In the genomic region with DNA sequence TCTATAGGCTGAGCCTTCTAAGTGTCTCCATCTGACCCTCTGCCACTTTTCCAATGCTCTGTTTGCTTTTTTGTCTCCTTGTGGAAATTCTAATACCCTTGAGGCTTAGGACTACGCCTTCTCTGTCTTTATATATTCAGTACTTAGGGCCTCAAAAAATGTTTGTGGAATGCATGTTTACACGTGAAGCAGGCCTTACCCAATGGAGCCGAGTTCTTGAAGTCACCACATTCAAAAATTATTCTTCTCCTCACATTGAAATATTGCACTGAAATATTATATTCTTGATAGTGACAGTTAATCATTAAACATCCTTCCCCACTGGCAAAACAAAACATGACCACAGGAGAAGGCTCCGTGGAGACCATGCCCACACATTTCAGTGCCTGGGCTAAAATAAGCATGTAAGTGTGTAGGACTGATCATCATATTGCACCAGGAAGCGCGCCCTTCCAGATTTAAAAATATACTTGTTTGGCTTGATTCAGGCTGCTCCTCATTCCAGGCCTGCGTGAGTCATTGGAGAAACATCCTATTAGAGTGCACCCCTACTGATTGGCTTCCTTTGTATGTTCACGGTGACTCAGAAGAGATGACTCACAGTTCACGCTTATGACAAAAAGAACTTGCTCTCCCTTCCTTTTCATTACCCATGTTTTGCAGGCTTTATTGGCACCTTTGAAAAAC, we compare ENCODE assay signal across 1 cellular context.
A peak's percentile ranks its signal among the peaks of the same experiment; 100 is the strongest.
TF ChIP-seq lines count a peak whose summit lies in the region.

No MANE protein-coding gene starts in this region.

TF ChIP-seq in HepG2, 621 proteins besides CTCF, POLR2A, EP300 and RAD21 (continued from another document and continues in another):
- TF ChIP-seq, protein P1, sequence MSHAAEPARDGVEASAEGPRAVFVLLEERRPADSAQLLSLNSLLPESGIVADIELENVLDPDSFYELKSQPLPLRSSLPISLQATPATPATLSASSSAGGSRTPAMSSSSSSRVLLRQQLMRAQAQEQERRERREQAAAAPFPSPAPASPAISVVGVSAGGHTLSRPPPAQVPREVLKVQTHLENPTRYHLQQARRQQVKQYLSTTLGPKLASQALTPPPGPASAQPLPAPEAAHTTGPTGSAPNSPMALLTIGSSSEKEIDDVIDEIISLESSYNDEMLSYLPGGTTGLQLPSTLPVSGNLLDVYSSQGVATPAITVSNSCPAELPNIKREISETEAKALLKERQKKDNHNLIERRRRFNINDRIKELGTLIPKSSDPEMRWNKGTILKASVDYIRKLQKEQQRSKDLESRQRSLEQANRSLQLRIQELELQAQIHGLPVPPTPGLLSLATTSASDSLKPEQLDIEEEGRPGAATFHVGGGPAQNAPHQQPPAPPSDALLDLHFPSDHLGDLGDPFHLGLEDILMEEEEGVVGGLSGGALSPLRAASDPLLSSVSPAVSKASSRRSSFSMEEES (CRISPR knock-in tag; IDR thresholded peaks at IDR 0.05), result 0 out of 2 replicates have a peak, but pooled peaks have one; percentile 21
- TF ChIP-seq KAT8 (CRISPR knock-in tag; IDR thresholded peaks at IDR 0.05) (peak; percentile 55; the same call in 1 of the 2 replicates), MAZ (IDR thresholded peaks at IDR 0.05; ENCODE audit: borderline replicate concordance, low read depth, low read length) (no peak), MAZ (CRISPR knock-in tag; IDR thresholded peaks at IDR 0.05; ENCODE audit: low read depth) (no peak), EED (CRISPR knock-in tag; IDR thresholded peaks at IDR 0.05) (no peak), KDM2A (CRISPR knock-in tag; IDR thresholded peaks at IDR 0.05; ENCODE audit: borderline replicate concordance, low read depth) (no peak), MAFF (IDR thresholded peaks at IDR 0.05; ENCODE audit: low read depth, low read length) (no peak), ZFAT (CRISPR knock-in tag; conservative IDR thresholded peaks at IDR 0.05) (no peak), CCDC6 (CRISPR knock-in tag; IDR thresholded peaks at IDR 0.05) (no peak), ZNF724P (CRISPR knock-in tag; IDR thresholded peaks at IDR 0.05; ENCODE audit: borderline replicate concordance) (no peak), ZNF75D (CRISPR knock-in tag; IDR thresholded peaks at IDR 0.05; ENCODE audit: borderline replicate concordance) (no peak), ZNF7 (CRISPR knock-in tag; IDR thresholded peaks at IDR 0.05) (no peak), REPIN1 (CRISPR knock-in tag; IDR thresholded peaks at IDR 0.05; ENCODE audit: borderline replicate concordance, low read depth) (no peak), NR1H2 (CRISPR knock-in tag; IDR thresholded peaks at IDR 0.05; ENCODE audit: borderline replicate concordance, low read depth) (no peak), ELF4 (CRISPR knock-in tag; IDR thresholded peaks at IDR 0.05; ENCODE audit: borderline replicate concordance) (no peak), NR2F2 (IDR thresholded peaks at IDR 0.05; ENCODE audit: borderline replicate concordance, low read depth) (no peak), ZNF317 (CRISPR knock-in tag; IDR thresholded peaks at IDR 0.05) (no peak; the same call in 1 of the 2 replicates), KLF13 (CRISPR knock-in tag; IDR thresholded peaks at IDR 0.05) (no peak), ZNF225 (CRISPR knock-in tag; IDR thresholded peaks at IDR 0.05) (no peak), ZNF766 (CRISPR knock-in tag; IDR thresholded peaks at IDR 0.05; ENCODE audit: borderline replicate concordance) (no peak), RBFOX2 (IDR thresholded peaks at IDR 0.05; ENCODE audit: low read depth, low read length) (no peak), DMAP1 (CRISPR knock-in tag; IDR thresholded peaks at IDR 0.05) (0 out of 2 replicates have a peak, but pooled peaks have one; percentile 33), AGO1 (IDR thresholded peaks at IDR 0.05; ENCODE audit: low read depth, low read length, poor library complexity, severe bottlenecking) (no peak), ONECUT2 (CRISPR knock-in tag; IDR thresholded peaks at IDR 0.05) (no peak), NFIB (CRISPR knock-in tag; IDR thresholded peaks at IDR 0.05; ENCODE audit: borderline replicate concordance) (no peak), GLI4 (CRISPR knock-in tag; IDR thresholded peaks at IDR 0.05; ENCODE audit: borderline replicate concordance) (no peak), SMYD3 (CRISPR knock-in tag; IDR thresholded peaks at IDR 0.05) (no peak), KAT7 (CRISPR knock-in tag; IDR thresholded peaks at IDR 0.05; ENCODE audit: borderline replicate concordance) (no peak), HDAC2 (CRISPR knock-in tag; IDR thresholded peaks at IDR 0.05) (peak; percentile 41; the same call in 1 of the 2 replicates), SP4 (CRISPR knock-in tag; IDR thresholded peaks at IDR 0.05) (no peak), HNRNPK (IDR thresholded peaks at IDR 0.05; ENCODE audit: low read depth, low read length, poor library complexity, severe bottlenecking) (no peak), IRX3 (CRISPR knock-in tag; IDR thresholded peaks at IDR 0.05; ENCODE audit: borderline replicate concordance, low read depth) (no peak), ZNF143 (CRISPR knock-in tag; IDR thresholded peaks at IDR 0.05) (no peak), HOXD1 (CRISPR knock-in tag; IDR thresholded peaks at IDR 0.05) (no peak), ZNF367 (CRISPR knock-in tag; IDR thresholded peaks at IDR 0.05; ENCODE audit: borderline replicate concordance) (no peak), NCOA2 (CRISPR knock-in tag; IDR thresholded peaks at IDR 0.05) (peak; percentile 60; the same call in 1 of the 2 replicates), ZNF501 (CRISPR knock-in tag; IDR thresholded peaks at IDR 0.05) (no peak), EHMT2 (IDR thresholded peaks at IDR 0.05; ENCODE audit: borderline replicate concordance, low read depth, low read length) (no peak; the same call in 1 of the 2 replicates), RCOR2 (CRISPR knock-in tag; IDR thresholded peaks at IDR 0.05) (no peak), KLF11 (CRISPR knock-in tag; IDR thresholded peaks at IDR 0.05) (no peak), POGZ (CRISPR knock-in tag; IDR thresholded peaks at IDR 0.05) (peak; percentile 96), ZNF746 (CRISPR knock-in tag; IDR thresholded peaks at IDR 0.05) (no peak), ZNF543 (CRISPR knock-in tag; IDR thresholded peaks at IDR 0.05) (no peak)
- TF ChIP-seq, protein P2, sequence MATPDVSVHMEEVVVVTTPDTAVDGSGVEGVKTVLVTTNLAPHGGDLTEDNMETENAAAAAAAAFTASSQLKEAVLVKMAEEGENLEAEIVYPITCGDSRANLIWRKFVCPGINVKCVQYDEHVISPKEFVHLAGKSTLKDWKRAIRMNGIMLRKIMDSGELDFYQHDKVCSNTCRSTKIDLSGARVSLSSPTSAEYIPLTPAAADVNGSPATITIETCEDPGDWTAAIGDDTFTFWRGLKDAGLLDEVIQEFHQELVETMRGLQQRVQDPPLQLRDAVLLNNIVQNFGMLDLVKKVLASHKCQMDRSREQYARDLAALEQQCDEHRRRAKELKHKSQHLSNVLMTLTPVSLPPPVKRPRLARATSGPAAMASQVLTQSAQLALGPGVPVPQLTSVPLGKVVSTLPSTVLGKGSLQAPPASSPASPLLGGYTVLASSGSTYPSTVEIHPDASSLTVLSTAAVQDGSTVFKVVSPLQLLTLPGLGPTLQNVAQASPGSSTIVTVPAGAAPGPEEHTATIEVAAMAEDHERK (CRISPR knock-in tag; IDR thresholded peaks at IDR 0.05; ENCODE audit: low read depth), result no peak
- TF ChIP-seq, protein P3, sequence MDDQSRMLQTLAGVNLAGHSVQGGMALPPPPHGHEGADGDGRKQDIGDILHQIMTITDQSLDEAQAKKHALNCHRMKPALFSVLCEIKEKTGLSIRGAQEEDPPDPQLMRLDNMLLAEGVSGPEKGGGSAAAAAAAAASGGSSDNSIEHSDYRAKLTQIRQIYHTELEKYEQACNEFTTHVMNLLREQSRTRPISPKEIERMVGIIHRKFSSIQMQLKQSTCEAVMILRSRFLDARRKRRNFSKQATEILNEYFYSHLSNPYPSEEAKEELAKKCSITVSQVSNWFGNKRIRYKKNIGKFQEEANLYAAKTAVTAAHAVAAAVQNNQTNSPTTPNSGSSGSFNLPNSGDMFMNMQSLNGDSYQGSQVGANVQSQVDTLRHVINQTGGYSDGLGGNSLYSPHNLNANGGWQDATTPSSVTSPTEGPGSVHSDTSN (CRISPR knock-in tag; IDR thresholded peaks at IDR 0.05; ENCODE audit: borderline replicate concordance), result no peak
- TF ChIP-seq, protein P4, sequence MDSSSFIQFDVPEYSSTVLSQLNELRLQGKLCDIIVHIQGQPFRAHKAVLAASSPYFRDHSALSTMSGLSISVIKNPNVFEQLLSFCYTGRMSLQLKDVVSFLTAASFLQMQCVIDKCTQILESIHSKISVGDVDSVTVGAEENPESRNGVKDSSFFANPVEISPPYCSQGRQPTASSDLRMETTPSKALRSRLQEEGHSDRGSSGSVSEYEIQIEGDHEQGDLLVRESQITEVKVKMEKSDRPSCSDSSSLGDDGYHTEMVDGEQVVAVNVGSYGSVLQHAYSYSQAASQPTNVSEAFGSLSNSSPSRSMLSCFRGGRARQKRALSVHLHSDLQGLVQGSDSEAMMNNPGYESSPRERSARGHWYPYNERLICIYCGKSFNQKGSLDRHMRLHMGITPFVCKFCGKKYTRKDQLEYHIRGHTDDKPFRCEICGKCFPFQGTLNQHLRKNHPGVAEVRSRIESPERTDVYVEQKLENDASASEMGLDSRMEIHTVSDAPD (CRISPR knock-in tag; IDR thresholded peaks at IDR 0.05), result no peak
- TF ChIP-seq, protein P5, sequence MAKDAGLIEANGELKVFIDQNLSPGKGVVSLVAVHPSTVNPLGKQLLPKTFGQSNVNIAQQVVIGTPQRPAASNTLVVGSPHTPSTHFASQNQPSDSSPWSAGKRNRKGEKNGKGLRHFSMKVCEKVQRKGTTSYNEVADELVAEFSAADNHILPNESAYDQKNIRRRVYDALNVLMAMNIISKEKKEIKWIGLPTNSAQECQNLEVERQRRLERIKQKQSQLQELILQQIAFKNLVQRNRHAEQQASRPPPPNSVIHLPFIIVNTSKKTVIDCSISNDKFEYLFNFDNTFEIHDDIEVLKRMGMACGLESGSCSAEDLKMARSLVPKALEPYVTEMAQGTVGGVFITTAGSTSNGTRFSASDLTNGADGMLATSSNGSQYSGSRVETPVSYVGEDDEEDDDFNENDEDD (CRISPR knock-in tag; IDR thresholded peaks at IDR 0.05; ENCODE audit: borderline replicate concordance), result no peak
- TF ChIP-seq, protein P6, sequence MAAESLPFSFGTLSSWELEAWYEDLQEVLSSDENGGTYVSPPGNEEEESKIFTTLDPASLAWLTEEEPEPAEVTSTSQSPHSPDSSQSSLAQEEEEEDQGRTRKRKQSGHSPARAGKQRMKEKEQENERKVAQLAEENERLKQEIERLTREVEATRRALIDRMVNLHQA (CRISPR knock-in tag; IDR thresholded peaks at IDR 0.05), result no peak
- TF ChIP-seq, protein P7, sequence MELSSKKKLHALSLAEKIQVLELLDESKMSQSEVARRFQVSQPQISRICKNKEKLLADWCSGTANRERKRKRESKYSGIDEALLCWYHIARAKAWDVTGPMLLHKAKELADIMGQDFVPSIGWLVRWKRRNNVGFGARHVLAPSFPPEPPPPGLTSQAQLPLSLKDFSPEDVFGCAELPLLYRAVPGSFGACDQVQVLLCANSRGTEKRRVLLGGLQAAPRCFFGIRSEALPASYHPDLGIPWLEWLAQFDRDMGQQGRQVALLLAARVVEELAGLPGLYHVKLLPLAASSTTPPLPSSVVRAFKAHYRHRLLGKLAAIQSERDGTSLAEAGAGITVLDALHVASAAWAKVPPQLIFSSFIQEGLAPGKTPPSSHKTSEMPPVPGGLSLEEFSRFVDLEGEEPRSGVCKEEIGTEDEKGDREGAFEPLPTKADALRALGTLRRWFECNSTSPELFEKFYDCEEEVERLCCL (CRISPR knock-in tag; IDR thresholded peaks at IDR 0.05; ENCODE audit: borderline replicate concordance), result no peak
- TF ChIP-seq, protein P8, sequence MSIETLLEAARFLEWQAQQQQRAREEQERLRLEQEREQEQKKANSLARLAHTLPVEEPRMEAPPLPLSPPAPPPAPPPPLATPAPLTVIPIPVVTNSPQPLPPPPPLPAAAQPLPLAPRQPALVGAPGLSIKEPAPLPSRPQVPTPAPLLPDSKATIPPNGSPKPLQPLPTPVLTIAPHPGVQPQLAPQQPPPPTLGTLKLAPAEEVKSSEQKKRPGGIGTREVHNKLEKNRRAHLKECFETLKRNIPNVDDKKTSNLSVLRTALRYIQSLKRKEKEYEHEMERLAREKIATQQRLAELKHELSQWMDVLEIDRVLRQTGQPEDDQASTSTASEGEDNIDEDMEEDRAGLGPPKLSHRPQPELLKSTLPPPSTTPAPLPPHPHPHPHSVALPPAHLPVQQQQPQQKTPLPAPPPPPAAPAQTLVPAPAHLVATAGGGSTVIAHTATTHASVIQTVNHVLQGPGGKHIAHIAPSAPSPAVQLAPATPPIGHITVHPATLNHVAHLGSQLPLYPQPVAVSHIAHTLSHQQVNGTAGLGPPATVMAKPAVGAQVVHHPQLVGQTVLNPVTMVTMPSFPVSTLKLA (IDR thresholded peaks at IDR 0.05), result no peak
- TF ChIP-seq, protein P9, sequence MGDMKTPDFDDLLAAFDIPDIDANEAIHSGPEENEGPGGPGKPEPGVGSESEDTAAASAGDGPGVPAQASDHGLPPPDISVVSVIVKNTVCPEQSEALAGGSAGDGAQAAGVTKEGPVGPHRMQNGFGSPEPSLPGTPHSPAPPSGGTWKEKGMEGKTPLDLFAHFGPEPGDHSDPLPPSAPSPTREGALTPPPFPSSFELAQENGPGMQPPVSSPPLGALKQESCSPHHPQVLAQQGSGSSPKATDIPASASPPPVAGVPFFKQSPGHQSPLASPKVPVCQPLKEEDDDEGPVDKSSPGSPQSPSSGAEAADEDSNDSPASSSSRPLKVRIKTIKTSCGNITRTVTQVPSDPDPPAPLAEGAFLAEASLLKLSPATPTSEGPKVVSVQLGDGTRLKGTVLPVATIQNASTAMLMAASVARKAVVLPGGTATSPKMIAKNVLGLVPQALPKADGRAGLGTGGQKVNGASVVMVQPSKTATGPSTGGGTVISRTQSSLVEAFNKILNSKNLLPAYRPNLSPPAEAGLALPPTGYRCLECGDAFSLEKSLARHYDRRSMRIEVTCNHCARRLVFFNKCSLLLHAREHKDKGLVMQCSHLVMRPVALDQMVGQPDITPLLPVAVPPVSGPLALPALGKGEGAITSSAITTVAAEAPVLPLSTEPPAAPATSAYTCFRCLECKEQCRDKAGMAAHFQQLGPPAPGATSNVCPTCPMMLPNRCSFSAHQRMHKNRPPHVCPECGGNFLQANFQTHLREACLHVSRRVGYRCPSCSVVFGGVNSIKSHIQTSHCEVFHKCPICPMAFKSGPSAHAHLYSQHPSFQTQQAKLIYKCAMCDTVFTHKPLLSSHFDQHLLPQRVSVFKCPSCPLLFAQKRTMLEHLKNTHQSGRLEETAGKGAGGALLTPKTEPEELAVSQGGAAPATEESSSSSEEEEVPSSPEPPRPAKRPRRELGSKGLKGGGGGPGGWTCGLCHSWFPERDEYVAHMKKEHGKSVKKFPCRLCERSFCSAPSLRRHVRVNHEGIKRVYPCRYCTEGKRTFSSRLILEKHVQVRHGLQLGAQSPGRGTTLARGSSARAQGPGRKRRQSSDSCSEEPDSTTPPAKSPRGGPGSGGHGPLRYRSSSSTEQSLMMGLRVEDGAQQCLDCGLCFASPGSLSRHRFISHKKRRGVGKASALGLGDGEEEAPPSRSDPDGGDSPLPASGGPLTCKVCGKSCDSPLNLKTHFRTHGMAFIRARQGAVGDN (CRISPR knock-in tag; IDR thresholded peaks at IDR 0.05), result no peak
- TF ChIP-seq, protein P10, sequence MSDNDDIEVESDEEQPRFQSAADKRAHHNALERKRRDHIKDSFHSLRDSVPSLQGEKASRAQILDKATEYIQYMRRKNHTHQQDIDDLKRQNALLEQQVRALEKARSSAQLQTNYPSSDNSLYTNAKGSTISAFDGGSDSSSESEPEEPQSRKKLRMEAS (IDR thresholded peaks at IDR 0.05), result no peak
